In genomic region chr17:30323262-30323894, GRCh38 we compare ENCODE assay signal across 1 cellular context.
TF ChIP-seq lines count a peak whose summit lies in the region.

No MANE protein-coding gene starts in this region.

TF ChIP-seq in K562, 482 proteins besides CTCF, POLR2A, EP300 and RAD21:
- TF ChIP-seq, protein P1, sequence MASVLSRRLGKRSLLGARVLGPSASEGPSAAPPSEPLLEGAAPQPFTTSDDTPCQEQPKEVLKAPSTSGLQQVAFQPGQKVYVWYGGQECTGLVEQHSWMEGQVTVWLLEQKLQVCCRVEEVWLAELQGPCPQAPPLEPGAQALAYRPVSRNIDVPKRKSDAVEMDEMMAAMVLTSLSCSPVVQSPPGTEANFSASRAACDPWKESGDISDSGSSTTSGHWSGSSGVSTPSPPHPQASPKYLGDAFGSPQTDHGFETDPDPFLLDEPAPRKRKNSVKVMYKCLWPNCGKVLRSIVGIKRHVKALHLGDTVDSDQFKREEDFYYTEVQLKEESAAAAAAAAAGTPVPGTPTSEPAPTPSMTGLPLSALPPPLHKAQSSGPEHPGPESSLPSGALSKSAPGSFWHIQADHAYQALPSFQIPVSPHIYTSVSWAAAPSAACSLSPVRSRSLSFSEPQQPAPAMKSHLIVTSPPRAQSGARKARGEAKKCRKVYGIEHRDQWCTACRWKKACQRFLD (CRISPR knock-in tag; IDR thresholded peaks at IDR 0.05), result peak; percentile 58; the same call in 1 of the 2 replicates
- TF ChIP-seq ARID3A (IDR thresholded peaks at IDR 0.05; ENCODE audit: borderline replicate concordance, low read depth, low read length) (no peak), L3MBTL2 (IDR thresholded peaks at IDR 0.05) (peak; percentile 19; the same call in 1 of the 2 replicates), ZNF589 (CRISPR knock-in tag; IDR thresholded peaks at IDR 0.05; ENCODE audit: low read depth) (peak; percentile 73), PTRF (tag; IDR thresholded peaks at IDR 0.05) (0 out of 2 replicates have a peak, but pooled peaks have one; percentile 31), CXXC5 (CRISPR knock-in tag; IDR thresholded peaks at IDR 0.05) (0 out of 2 replicates have a peak, but pooled peaks have one; percentile 32), ZKSCAN3 (CRISPR knock-in tag; IDR thresholded peaks at IDR 0.05) (no peak), ZNF766 (CRISPR knock-in tag; conservative IDR thresholded peaks at IDR 0.05) (0 out of 2 replicates have a peak, but pooled peaks have one; percentile 27), ZNF584 (CRISPR knock-in tag; IDR thresholded peaks at IDR 0.05; ENCODE audit: low read depth) (peak; percentile 44; the same call in 1 of the 2 replicates), NELFE (IDR thresholded peaks at IDR 0.05; ENCODE audit: insufficient read depth, insufficient read length) (no peak), SPI1 (IDR thresholded peaks at IDR 0.05; ENCODE audit: borderline replicate concordance, low read depth, low read length) (peak; percentile 53; the same call in 1 of the 2 replicates), ZNF175 (CRISPR knock-in tag; IDR thresholded peaks at IDR 0.05; ENCODE audit: low read depth) (0 out of 2 replicates have a peak, but pooled peaks have one; percentile 81), DPF2 (IDR thresholded peaks at IDR 0.05) (no peak), ATF7 (IDR thresholded peaks at IDR 0.05) (no peak), RBFOX2 (IDR thresholded peaks at IDR 0.05; ENCODE audit: low read depth, low read length) (no peak), NFIC (IDR thresholded peaks at IDR 0.05) (peak; percentile 78)
- TF ChIP-seq, protein P2, sequence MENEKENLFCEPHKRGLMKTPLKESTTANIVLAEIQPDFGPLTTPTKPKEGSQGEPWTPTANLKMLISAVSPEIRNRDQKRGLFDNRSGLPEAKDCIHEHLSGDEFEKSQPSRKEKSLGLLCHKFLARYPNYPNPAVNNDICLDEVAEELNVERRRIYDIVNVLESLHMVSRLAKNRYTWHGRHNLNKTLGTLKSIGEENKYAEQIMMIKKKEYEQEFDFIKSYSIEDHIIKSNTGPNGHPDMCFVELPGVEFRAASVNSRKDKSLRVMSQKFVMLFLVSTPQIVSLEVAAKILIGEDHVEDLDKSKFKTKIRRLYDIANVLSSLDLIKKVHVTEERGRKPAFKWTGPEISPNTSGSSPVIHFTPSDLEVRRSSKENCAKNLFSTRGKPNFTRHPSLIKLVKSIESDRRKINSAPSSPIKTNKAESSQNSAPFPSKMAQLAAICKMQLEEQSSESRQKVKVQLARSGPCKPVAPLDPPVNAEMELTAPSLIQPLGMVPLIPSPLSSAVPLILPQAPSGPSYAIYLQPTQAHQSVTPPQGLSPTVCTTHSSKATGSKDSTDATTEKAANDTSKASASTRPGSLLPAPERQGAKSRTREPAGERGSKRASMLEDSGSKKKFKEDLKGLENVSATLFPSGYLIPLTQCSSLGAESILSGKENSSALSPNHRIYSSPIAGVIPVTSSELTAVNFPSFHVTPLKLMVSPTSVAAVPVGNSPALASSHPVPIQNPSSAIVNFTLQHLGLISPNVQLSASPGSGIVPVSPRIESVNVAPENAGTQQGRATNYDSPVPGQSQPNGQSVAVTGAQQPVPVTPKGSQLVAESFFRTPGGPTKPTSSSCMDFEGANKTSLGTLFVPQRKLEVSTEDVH (IDR thresholded peaks at IDR 0.05; ENCODE audit: low read depth, partially characterized antibody), result no peak
